ENCODE assay signal across 1 cellular context in genomic region chr2:97663962-97664635, GRCh38.
TF ChIP-seq lines count a peak whose summit lies in the region.

Gene ACTR1B (minus strand): TSS chr2:97664044. CDS start chr2:97663890, 154 bp downstream.

TF ChIP-seq in HCT116, 20 proteins besides CTCF, POLR2A, EP300 and RAD21 (continued from another document):
- TF ChIP-seq REST (IDR thresholded peaks at IDR 0.05; ENCODE audit: low read depth) (no peak), EZH2phosphoT487 (IDR thresholded peaks at IDR 0.05; ENCODE audit: borderline replicate concordance) (no peak), SIN3A (IDR thresholded peaks at IDR 0.05; ENCODE audit: low read depth) (peak; percentile 68; the same call in 1 of the 2 replicates), POLR2AphosphoS5 (IDR thresholded peaks at IDR 0.05; ENCODE audit: low read depth, low read length) (peak; percentile 54)
